Comparison of ENCODE assay signal across 1 cellular context in genomic region chr16:19093631-19094541, GRCh38.
TF ChIP-seq lines count a peak whose summit lies in the region.

No MANE protein-coding gene starts in this region.

TF ChIP-seq in HepG2, 621 proteins besides CTCF, POLR2A, EP300 and RAD21 (continued from another document and continues in another):
- no peak for TF ChIP-seq AKNA (CRISPR knock-in tag; IDR thresholded peaks at IDR 0.05; ENCODE audit: borderline replicate concordance)
- no peak for TF ChIP-seq ZNF430 (CRISPR knock-in tag; IDR thresholded peaks at IDR 0.05)
- TF ChIP-seq IKZF5 (CRISPR knock-in tag; IDR thresholded peaks at IDR 0.05) = no peak
- no peak for TF ChIP-seq HIVEP1 (CRISPR knock-in tag; IDR thresholded peaks at IDR 0.05)
- TF ChIP-seq MYPOP (CRISPR knock-in tag; IDR thresholded peaks at IDR 0.05) = peak; percentile 56; the same call in 1 of the 2 replicates
- no peak for TF ChIP-seq ELF4 (CRISPR knock-in tag; IDR thresholded peaks at IDR 0.05; ENCODE audit: borderline replicate concordance)
- no peak for TF ChIP-seq KLF12 (CRISPR knock-in tag; IDR thresholded peaks at IDR 0.05; ENCODE audit: borderline replicate concordance)
- no peak for TF ChIP-seq CENPX (CRISPR knock-in tag; IDR thresholded peaks at IDR 0.05)
- no peak for TF ChIP-seq RELA (CRISPR knock-in tag; IDR thresholded peaks at IDR 0.05)
- TF ChIP-seq ZNF619 (CRISPR knock-in tag; IDR thresholded peaks at IDR 0.05) = no peak; the same call in 1 of the 2 replicates
- no peak for TF ChIP-seq MEIS1 (CRISPR knock-in tag; IDR thresholded peaks at IDR 0.05; ENCODE audit: borderline replicate concordance)
- TF ChIP-seq FOXA1 (IDR thresholded peaks at IDR 0.05) = no peak
- TF ChIP-seq FOXA1 (CRISPR knock-in tag; IDR thresholded peaks at IDR 0.05) = peak; percentile 74
- 0 out of 2 replicates have a peak, but pooled peaks have one; percentile 40 for TF ChIP-seq ZBTB43 (CRISPR knock-in tag; conservative IDR thresholded peaks at IDR 0.05)
- TF ChIP-seq ZKSCAN1 (IDR thresholded peaks at IDR 0.05; ENCODE audit: low read length) = no peak
- TF ChIP-seq SNAPC5 (CRISPR knock-in tag; IDR thresholded peaks at IDR 0.05; ENCODE audit: borderline replicate concordance) = no peak
- TF ChIP-seq ZNF235 (CRISPR knock-in tag; IDR thresholded peaks at IDR 0.05; ENCODE audit: borderline replicate concordance) = 0 out of 2 replicates have a peak, but pooled peaks have one; percentile 58
- no peak for TF ChIP-seq REPIN1 (CRISPR knock-in tag; IDR thresholded peaks at IDR 0.05; ENCODE audit: borderline replicate concordance, low read depth)
- TF ChIP-seq ZNF749 (CRISPR knock-in tag; IDR thresholded peaks at IDR 0.05; ENCODE audit: borderline replicate concordance) = 0 out of 2 replicates have a peak, but pooled peaks have one; percentile 60
- no peak for TF ChIP-seq HNF1A (IDR thresholded peaks at IDR 0.05; ENCODE audit: low read depth)
- TF ChIP-seq HNF1A (CRISPR knock-in tag; IDR thresholded peaks at IDR 0.05; ENCODE audit: borderline replicate concordance) = no peak
- TF ChIP-seq ZNF207 (IDR thresholded peaks at IDR 0.05; ENCODE audit: borderline replicate concordance) = no peak
- TF ChIP-seq HOXD1 (CRISPR knock-in tag; IDR thresholded peaks at IDR 0.05) = no peak
- TF ChIP-seq HIC2 (CRISPR knock-in tag; IDR thresholded peaks at IDR 0.05; ENCODE audit: low read depth) = peak; percentile 37; the same call in 1 of the 2 replicates
- TF ChIP-seq ZBTB39 (CRISPR knock-in tag; IDR thresholded peaks at IDR 0.05) = peak; percentile 34; the same call in 1 of the 2 replicates
- no peak for TF ChIP-seq CREB1 (IDR thresholded peaks at IDR 0.05)
- no peak for TF ChIP-seq CREB1 (CRISPR knock-in tag; IDR thresholded peaks at IDR 0.05)
- no peak for TF ChIP-seq CEBPB (IDR thresholded peaks at IDR 0.05; ENCODE audit: borderline replicate concordance, low read depth, low read length)
- TF ChIP-seq ZNF530 (CRISPR knock-in tag; IDR thresholded peaks at IDR 0.05; ENCODE audit: low read depth) = no peak
- TF ChIP-seq ZSCAN21 (CRISPR knock-in tag; IDR thresholded peaks at IDR 0.05; ENCODE audit: borderline replicate concordance) = no peak
- no peak for TF ChIP-seq TP53 (CRISPR knock-in tag; conservative IDR thresholded peaks at IDR 0.05)
- TF ChIP-seq ZNF576 (CRISPR knock-in tag; IDR thresholded peaks at IDR 0.05) = no peak
- no peak for TF ChIP-seq SUZ12 (IDR thresholded peaks at IDR 0.05; ENCODE audit: low read depth, low read length)
- TF ChIP-seq MED1 (CRISPR knock-in tag; IDR thresholded peaks at IDR 0.05) = no peak
- no peak for TF ChIP-seq NFE2L2 (IDR thresholded peaks at IDR 0.05; ENCODE audit: low read length)
- no peak for TF ChIP-seq YEATS2 (CRISPR knock-in tag; IDR thresholded peaks at IDR 0.05; ENCODE audit: borderline replicate concordance)
- 0 out of 2 replicates have a peak, but pooled peaks have one; percentile 44 for TF ChIP-seq ZNF503 (CRISPR knock-in tag; IDR thresholded peaks at IDR 0.05)
- no peak for TF ChIP-seq KLF9 (CRISPR knock-in tag; IDR thresholded peaks at IDR 0.05; ENCODE audit: low read depth)
- no peak for TF ChIP-seq ZNF747 (CRISPR knock-in tag; IDR thresholded peaks at IDR 0.05; ENCODE audit: borderline replicate concordance)
- no peak for TF ChIP-seq E2F2 (CRISPR knock-in tag; IDR thresholded peaks at IDR 0.05; ENCODE audit: borderline replicate concordance)
- no peak for TF ChIP-seq ZSCAN29 (CRISPR knock-in tag; conservative IDR thresholded peaks at IDR 0.05)
